1 cellular context compared by ENCODE assay signal in the genomic region with DNA sequence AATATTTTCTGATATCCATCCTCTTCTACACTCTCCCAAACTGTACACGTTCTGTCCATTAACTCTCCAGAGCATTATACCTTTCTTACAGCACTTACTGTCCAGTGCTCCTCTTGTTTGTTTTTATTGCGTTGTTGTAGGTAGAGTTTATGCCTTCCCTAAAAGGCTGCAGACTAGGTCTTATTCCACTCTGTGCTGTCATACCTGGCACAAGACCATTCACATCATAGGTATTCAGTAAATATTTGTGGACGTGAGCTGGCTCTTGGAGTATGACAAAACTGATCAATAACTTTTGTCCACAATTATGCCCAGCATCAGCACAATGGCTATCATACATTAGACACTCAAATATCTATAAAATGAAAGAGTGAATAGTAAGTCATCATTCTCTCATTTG.
TF ChIP-seq lines count a peak whose summit lies in the region.

No MANE protein-coding gene starts in this region.

TF ChIP-seq in HepG2, 621 proteins besides CTCF, POLR2A, EP300 and RAD21 (continues in another document):
- TF ChIP-seq AHDC1 (CRISPR knock-in tag; IDR thresholded peaks at IDR 0.05; ENCODE audit: borderline replicate concordance): 0 out of 2 replicates have a peak, but pooled peaks have one; percentile 26
- TF ChIP-seq ZNF546 (CRISPR knock-in tag; conservative IDR thresholded peaks at IDR 0.05): no peak
- no peak for TF ChIP-seq CREB1 (IDR thresholded peaks at IDR 0.05)
- 0 out of 2 replicates have a peak, but pooled peaks have one; percentile 26 for TF ChIP-seq CREB1 (CRISPR knock-in tag; IDR thresholded peaks at IDR 0.05)
- TF ChIP-seq TBX3 (IDR thresholded peaks at IDR 0.05; ENCODE audit: borderline replicate concordance): no peak
- TF ChIP-seq, protein P1, sequence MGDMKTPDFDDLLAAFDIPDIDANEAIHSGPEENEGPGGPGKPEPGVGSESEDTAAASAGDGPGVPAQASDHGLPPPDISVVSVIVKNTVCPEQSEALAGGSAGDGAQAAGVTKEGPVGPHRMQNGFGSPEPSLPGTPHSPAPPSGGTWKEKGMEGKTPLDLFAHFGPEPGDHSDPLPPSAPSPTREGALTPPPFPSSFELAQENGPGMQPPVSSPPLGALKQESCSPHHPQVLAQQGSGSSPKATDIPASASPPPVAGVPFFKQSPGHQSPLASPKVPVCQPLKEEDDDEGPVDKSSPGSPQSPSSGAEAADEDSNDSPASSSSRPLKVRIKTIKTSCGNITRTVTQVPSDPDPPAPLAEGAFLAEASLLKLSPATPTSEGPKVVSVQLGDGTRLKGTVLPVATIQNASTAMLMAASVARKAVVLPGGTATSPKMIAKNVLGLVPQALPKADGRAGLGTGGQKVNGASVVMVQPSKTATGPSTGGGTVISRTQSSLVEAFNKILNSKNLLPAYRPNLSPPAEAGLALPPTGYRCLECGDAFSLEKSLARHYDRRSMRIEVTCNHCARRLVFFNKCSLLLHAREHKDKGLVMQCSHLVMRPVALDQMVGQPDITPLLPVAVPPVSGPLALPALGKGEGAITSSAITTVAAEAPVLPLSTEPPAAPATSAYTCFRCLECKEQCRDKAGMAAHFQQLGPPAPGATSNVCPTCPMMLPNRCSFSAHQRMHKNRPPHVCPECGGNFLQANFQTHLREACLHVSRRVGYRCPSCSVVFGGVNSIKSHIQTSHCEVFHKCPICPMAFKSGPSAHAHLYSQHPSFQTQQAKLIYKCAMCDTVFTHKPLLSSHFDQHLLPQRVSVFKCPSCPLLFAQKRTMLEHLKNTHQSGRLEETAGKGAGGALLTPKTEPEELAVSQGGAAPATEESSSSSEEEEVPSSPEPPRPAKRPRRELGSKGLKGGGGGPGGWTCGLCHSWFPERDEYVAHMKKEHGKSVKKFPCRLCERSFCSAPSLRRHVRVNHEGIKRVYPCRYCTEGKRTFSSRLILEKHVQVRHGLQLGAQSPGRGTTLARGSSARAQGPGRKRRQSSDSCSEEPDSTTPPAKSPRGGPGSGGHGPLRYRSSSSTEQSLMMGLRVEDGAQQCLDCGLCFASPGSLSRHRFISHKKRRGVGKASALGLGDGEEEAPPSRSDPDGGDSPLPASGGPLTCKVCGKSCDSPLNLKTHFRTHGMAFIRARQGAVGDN (CRISPR knock-in tag; IDR thresholded peaks at IDR 0.05): no peak
- TF ChIP-seq ZNF20 (CRISPR knock-in tag; IDR thresholded peaks at IDR 0.05): no peak
- peak; percentile 55; the same call in 1 of the 2 replicates for TF ChIP-seq SOX5 (CRISPR knock-in tag; IDR thresholded peaks at IDR 0.05; ENCODE audit: borderline replicate concordance)
- TF ChIP-seq ZBTB10 (CRISPR knock-in tag; IDR thresholded peaks at IDR 0.05; ENCODE audit: borderline replicate concordance): no peak
- no peak for TF ChIP-seq SOX13 (IDR thresholded peaks at IDR 0.05)
- TF ChIP-seq SOX13 (CRISPR knock-in tag; conservative IDR thresholded peaks at IDR 0.05 in 1 of 2, IDR thresholded peaks at IDR 0.05 in 1 of 2): peak in 1 of 2 experiments; percentile 66; a peak in 1 of 4 replicates
- TF ChIP-seq KLF15 (CRISPR knock-in tag; IDR thresholded peaks at IDR 0.05; ENCODE audit: borderline replicate concordance): no peak
- peak; percentile 71 for TF ChIP-seq ONECUT2 (CRISPR knock-in tag; IDR thresholded peaks at IDR 0.05)
- TF ChIP-seq, protein P2, sequence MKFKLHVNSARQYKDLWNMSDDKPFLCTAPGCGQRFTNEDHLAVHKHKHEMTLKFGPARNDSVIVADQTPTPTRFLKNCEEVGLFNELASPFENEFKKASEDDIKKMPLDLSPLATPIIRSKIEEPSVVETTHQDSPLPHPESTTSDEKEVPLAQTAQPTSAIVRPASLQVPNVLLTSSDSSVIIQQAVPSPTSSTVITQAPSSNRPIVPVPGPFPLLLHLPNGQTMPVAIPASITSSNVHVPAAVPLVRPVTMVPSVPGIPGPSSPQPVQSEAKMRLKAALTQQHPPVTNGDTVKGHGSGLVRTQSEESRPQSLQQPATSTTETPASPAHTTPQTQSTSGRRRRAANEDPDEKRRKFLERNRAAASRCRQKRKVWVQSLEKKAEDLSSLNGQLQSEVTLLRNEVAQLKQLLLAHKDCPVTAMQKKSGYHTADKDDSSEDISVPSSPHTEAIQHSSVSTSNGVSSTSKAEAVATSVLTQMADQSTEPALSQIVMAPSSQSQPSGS (CRISPR knock-in tag; IDR thresholded peaks at IDR 0.05): no peak
- TF ChIP-seq, protein P3, sequence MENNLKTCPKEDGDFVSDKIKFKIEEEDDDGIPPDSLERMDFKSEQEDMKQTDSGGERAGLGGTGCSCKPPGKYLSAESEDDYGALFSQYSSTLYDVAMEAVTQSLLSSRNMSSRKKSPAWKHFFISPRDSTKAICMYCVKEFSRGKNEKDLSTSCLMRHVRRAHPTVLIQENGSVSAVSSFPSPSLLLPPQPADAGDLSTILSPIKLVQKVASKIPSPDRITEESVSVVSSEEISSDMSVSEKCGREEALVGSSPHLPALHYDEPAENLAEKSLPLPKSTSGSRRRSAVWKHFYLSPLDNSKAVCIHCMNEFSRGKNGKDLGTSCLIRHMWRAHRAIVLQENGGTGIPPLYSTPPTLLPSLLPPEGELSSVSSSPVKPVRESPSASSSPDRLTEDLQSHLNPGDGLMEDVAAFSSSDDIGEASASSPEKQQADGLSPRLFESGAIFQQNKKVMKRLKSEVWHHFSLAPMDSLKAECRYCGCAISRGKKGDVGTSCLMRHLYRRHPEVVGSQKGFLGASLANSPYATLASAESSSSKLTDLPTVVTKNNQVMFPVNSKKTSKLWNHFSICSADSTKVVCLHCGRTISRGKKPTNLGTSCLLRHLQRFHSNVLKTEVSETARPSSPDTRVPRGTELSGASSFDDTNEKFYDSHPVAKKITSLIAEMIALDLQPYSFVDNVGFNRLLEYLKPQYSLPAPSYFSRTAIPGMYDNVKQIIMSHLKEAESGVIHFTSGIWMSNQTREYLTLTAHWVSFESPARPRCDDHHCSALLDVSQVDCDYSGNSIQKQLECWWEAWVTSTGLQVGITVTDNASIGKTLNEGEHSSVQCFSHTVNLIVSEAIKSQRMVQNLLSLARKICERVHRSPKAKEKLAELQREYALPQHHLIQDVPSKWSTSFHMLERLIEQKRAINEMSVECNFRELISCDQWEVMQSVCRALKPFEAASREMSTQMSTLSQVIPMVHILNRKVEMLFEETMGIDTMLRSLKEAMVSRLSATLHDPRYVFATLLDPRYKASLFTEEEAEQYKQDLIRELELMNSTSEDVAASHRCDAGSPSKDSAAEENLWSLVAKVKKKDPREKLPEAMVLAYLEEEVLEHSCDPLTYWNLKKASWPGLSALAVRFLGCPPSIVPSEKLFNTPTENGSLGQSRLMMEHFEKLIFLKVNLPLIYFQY (CRISPR knock-in tag; IDR thresholded peaks at IDR 0.05; ENCODE audit: borderline replicate concordance): no peak
- TF ChIP-seq MAFK (conservative IDR thresholded peaks at IDR 0.05 in 1 of 2, IDR thresholded peaks at IDR 0.05 in 1 of 2; ENCODE audit: low read length in 2 of 2): peak in 1 of 2 experiments; percentile 40; a peak in 2 of 4 replicates
- no peak for TF ChIP-seq UBTF (CRISPR knock-in tag; IDR thresholded peaks at IDR 0.05)
- TF ChIP-seq AGO1 (IDR thresholded peaks at IDR 0.05; ENCODE audit: low read depth, low read length, poor library complexity, severe bottlenecking): no peak
- TF ChIP-seq SAP130 (CRISPR knock-in tag; IDR thresholded peaks at IDR 0.05; ENCODE audit: low read depth): peak; percentile 29; the same call in 1 of the 2 replicates
- TF ChIP-seq GTF2F1 (IDR thresholded peaks at IDR 0.05; ENCODE audit: low read length): no peak
- TF ChIP-seq ZNF550 (CRISPR knock-in tag; IDR thresholded peaks at IDR 0.05; ENCODE audit: borderline replicate concordance): no peak
- no peak for TF ChIP-seq ZNF576 (CRISPR knock-in tag; IDR thresholded peaks at IDR 0.05)
- TF ChIP-seq FOSL2 (CRISPR knock-in tag; IDR thresholded peaks at IDR 0.05): peak; percentile 83
- TF ChIP-seq, protein P4, sequence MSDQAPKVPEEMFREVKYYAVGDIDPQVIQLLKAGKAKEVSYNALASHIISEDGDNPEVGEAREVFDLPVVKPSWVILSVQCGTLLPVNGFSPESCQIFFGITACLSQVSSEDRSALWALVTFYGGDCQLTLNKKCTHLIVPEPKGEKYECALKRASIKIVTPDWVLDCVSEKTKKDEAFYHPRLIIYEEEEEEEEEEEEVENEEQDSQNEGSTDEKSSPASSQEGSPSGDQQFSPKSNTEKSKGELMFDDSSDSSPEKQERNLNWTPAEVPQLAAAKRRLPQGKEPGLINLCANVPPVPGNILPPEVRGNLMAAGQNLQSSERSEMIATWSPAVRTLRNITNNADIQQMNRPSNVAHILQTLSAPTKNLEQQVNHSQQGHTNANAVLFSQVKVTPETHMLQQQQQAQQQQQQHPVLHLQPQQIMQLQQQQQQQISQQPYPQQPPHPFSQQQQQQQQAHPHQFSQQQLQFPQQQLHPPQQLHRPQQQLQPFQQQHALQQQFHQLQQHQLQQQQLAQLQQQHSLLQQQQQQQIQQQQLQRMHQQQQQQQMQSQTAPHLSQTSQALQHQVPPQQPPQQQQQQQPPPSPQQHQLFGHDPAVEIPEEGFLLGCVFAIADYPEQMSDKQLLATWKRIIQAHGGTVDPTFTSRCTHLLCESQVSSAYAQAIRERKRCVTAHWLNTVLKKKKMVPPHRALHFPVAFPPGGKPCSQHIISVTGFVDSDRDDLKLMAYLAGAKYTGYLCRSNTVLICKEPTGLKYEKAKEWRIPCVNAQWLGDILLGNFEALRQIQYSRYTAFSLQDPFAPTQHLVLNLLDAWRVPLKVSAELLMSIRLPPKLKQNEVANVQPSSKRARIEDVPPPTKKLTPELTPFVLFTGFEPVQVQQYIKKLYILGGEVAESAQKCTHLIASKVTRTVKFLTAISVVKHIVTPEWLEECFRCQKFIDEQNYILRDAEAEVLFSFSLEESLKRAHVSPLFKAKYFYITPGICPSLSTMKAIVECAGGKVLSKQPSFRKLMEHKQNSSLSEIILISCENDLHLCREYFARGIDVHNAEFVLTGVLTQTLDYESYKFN (CRISPR knock-in tag; conservative IDR thresholded peaks at IDR 0.05): 0 out of 2 replicates have a peak, but pooled peaks have one; percentile 31
